In the genomic region with DNA sequence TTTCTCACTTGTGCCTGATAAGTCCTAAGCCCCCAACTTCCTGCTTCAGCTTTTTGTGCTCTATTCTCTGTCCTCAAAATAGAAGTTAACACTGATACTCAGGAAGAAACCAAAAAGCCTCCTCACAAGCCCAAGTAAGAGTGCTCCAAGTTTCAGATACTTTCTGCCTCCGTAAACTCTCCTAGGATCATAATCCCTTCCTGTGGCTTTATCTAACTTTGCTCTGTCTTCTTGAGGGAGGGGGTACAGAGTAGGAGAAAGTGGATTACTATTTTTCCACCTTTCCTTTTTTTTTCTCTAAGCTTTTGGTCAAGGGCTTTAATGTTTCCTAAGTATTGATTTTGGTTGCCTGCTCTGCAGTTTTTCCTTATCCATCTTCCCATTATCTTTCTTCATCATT, we compare ENCODE assay signal across 17 cellular contexts. TPM values are rescaled to one million over a fixed set of nuclear protein-coding genes. Genes with fewer than 3 reads are reported as not detected.
A peak's percentile ranks its signal among the peaks of the same experiment; 100 is the strongest.
DNase-seq lines count a peak whose midpoint lies in the region; ATAC-seq and TF ChIP-seq lines count a peak whose summit lies in the region.
"Had no signal": no experiment of that assay in that cellular context is flagged by ENCODE, and none has a peak within 500 bp of the region (broad histone marks: within the 10 kb centered on the region; RNA-seq: fewer than 3 reads in every experiment).

No MANE protein-coding gene starts in this region.

- no peak for DNase-seq in activated T-cell treated with anti-CD3 and anti-CD28 coated beads, Interleukin-2, amount 50 U/mL, for 24 hours
- no peak for DNase-seq in activated T-cell treated with anti-CD3 and anti-CD28 coated beads, Interleukin-2, amount 50 U/mL, for 1 hour
- DNase-seq in T-cell (no peak), immature natural killer cell (no peak), progenitor cell of endocrine pancreas (ENCODE audit: low spot score, unreplicated experiment) (no peak), retina (no peak), cortex of kidney (lab: John Stamatoyannopoulos, UW) (no peak), dorsolateral prefrontal cortex (no peak)
- DNase-seq: 8988T, DND-41, MV-4-11, NCI-H187 treated with DMSO at 0.1 percent for 48 hours, NCI-H345, NCI-H526 treated with DMSO at 0.1 percent for 48 hours had no signal

- no peaks in the 10 kb centered on the region for H3K27me3 ChIP-seq in dorsolateral prefrontal cortex

- CTCF ChIA-PET in T-cell (lab: Charles Lee): interaction anchor here in 1 of 2 donors (0.6 kb wide), 1 partner anchor 125 kb away, joined by 3 read pairs; no protein-coding TSS in a partner anchor

- TF ChIP-seq CTCF in progenitor cell of endocrine pancreas (IDR thresholded peaks at IDR 0.05; ENCODE audit: unreplicated experiment) (no peak), dorsolateral prefrontal cortex (IDR thresholded peaks at IDR 0.05 in 54 of 56, conservative IDR thresholded peaks at IDR 0.05 in 2 of 56; ENCODE audit: low read depth in 1 of 56, partially characterized antibody in 56 of 56) (no peak)

- no peaks in the 10 kb centered on the region for H3K27me3 Mint-ChIP-seq in activated T-cell treated with anti-CD3 and anti-CD28 coated beads, Interleukin-2, amount 50 U/mL, for 24 hours
- H3K27me3 Mint-ChIP-seq in T-cell (no peaks in the 10 kb centered on the region), immature natural killer cell (ENCODE audit: low read depth in 3 of 3) (no peaks in the 10 kb centered on the region), progenitor cell of endocrine pancreas (no peaks in the 10 kb centered on the region)

- no peaks in the 10 kb centered on the region for H3K9me3 Mint-ChIP-seq in activated T-cell treated with anti-CD3 and anti-CD28 coated beads, Interleukin-2, amount 50 U/mL, for 24 hours
- H3K9me3 Mint-ChIP-seq in T-cell (no peaks in the 10 kb centered on the region), immature natural killer cell (no peaks in the 10 kb centered on the region), progenitor cell of endocrine pancreas (ENCODE audit: low read depth) (no peaks in the 10 kb centered on the region)

- no peak for ATAC-seq in T-cell (replicated peaks in 1 of 4)

- H3K27ac Mint-ChIP-seq in activated T-cell treated with anti-CD3 and anti-CD28 coated beads, Interleukin-2, amount 50 U/mL, for 24 hours: peak overlapping the region; percentile 16
- H3K27ac Mint-ChIP-seq in T-cell (peak overlapping the region; percentile 14 to 56), immature natural killer cell (peak overlapping the region in 4 of 6 donors; percentile 41 to 64 (median 55)), progenitor cell of endocrine pancreas (peak overlapping the region; percentile 65)

- H3K4me1 Mint-ChIP-seq in activated T-cell treated with anti-CD3 and anti-CD28 coated beads, Interleukin-2, amount 50 U/mL, for 24 hours (ENCODE audit: low read depth): peaks cover 44% of the 10 kb centered on the region
- H3K4me1 Mint-ChIP-seq in T-cell (peaks cover 45 to 53% (median 53%) of the 10 kb centered on the region in 3 donors), immature natural killer cell (peaks cover 6 to 14% of the 10 kb centered on the region in 2 donors), progenitor cell of endocrine pancreas (ENCODE audit: low read depth) (peaks cover 12% of the 10 kb centered on the region)

- H3K4me3 Mint-ChIP-seq in activated T-cell treated with anti-CD3 and anti-CD28 coated beads, Interleukin-2, amount 50 U/mL, for 24 hours: no peak overlapping the region
- H3K4me3 Mint-ChIP-seq in T-cell (no peak overlapping the region), immature natural killer cell (no peak overlapping the region), progenitor cell of endocrine pancreas (ENCODE audit: low read depth) (no peak overlapping the region)

- H3K27ac ChIP-seq in dorsolateral prefrontal cortex: no peak overlapping the region
- H3K27ac ChIP-seq: HL-60, RWPE1 had no signal

- H3K36me3 Mint-ChIP-seq in activated T-cell treated with anti-CD3 and anti-CD28 coated beads, Interleukin-2, amount 50 U/mL, for 24 hours (ENCODE audit: low read depth): peaks cover 90% of the 10 kb centered on the region
- H3K36me3 Mint-ChIP-seq in T-cell: peaks cover 54% of the 10 kb centered on the region
- H3K36me3 Mint-ChIP-seq in immature natural killer cell: peaks cover 14 to 45% (median 24%) of the 10 kb centered on the region in 3 donors
- peaks cover 18% of the 10 kb centered on the region for H3K36me3 Mint-ChIP-seq in progenitor cell of endocrine pancreas (ENCODE audit: insufficient read depth)

- H3K4me3 ChIP-seq in dorsolateral prefrontal cortex: no peak overlapping the region
- H3K4me3 ChIP-seq: HAP-1 had no signal

- POLR2A ChIA-PET in T-cell (lab: Charles Lee): interaction anchor here in 1 of 2 donors (0.6 kb wide), 1 partner anchor 263 kb away, joined by 6 read pairs; no protein-coding TSS in a partner anchor

- intact Hi-C loops in dorsolateral prefrontal cortex (cut with DNase I): no loop called here

RNA-seq across cellular contexts. Expression of gene DPH5, which starts 54.6 kb away (rescaled TPM):
- total RNA-seq in T-cell (10 to 100 TPM; 42.7 to 65.6 (median 45.0) TPM), progenitor cell of endocrine pancreas (45.9 and 48.2 TPM in 2 replicates), dorsolateral prefrontal cortex (10 to 100 TPM; 10.7 to 31.8 (median 19.2) TPM)
- polyA plus RNA-seq in immature natural killer cell: 10 to 100 TPM; 30.2 to 32.8 (median 32.0) TPM
